17 cellular contexts compared by ENCODE assay signal in genomic region chr1:12012560-12013316, GRCh38. TPM values are rescaled to one million over a fixed set of nuclear protein-coding genes. Genes with fewer than 3 reads are reported as not detected.
DNase-seq lines count a peak whose midpoint lies in the region; ATAC-seq, FAIRE-seq and TF ChIP-seq lines count a peak whose summit lies in the region.
"Had no signal": no experiment of that assay in that cellular context is flagged by ENCODE, and none has a peak within 500 bp of the region (broad histone marks: within the 10 kb centered on the region; RNA-seq: fewer than 3 reads in every experiment).

No MANE protein-coding gene starts in this region.

- no peak for DNase-seq in stimulated activated naive CD8-positive, alpha-beta T cell treated with anti-CD3 and anti-CD28 coated beads, Interleukin-15, amount 100 ng/mL, for 72 hours
- DNase-seq in stimulated activated naive CD8-positive, alpha-beta T cell treated with anti-CD3 and anti-CD28 coated beads, Interleukin-15, Interleukin-2, amounts not matched to agents 100 U/mL and 50 U/mL, for 24 hours: no peak
- no peak for DNase-seq in WERI-Rb-1
- no peak for DNase-seq in HepG2 (ENCODE audit: low spot score)
- DNase-seq in NCI-H1436 (lab: John Stamatoyannopoulos, UW): no peak
- no peak for DNase-seq in mucosa of descending colon
- DNase-seq in substantia nigra (lab: John Stamatoyannopoulos, UW): no peak
- DNase-seq: activated gamma-delta T cell treated with Interleukin-2 at 50 U/mL for 16 hours; MM.1S; NCI-H2081; NCI-H526 treated with DMSO at 0.1 percent for 48 hours; RPMI8226; sigmoid colon; stimulated activated naive CD4-positive, alpha-beta T cell; T-helper 9 cell; uterus had no signal

- intact Hi-C loops in HepG2 (cut with micrococcal nuclease; ENCODE audit: unreplicated experiment): no loop called here
- intact Hi-C loops in mucosa of descending colon (cut with DNase I, micrococcal nuclease): no loop called here

- POLR2A ChIA-PET in HepG2 (lab: Yijun Ruan, JAX): interaction anchor here (1.3 kb wide), 1 partner anchor 33 kb away, joined by 3 read pairs; the partner anchor contains the start of gene MFN2

- no peak for TF ChIP-seq POLR2A in HepG2 (IDR thresholded peaks at IDR 0.05; ENCODE audit: insufficient read depth in 1 of 2, low read depth in 2 of 2, low read length in 2 of 2)

- FAIRE-seq in HepG2 (lab: Jason Lieb, UNC): no peak
- FAIRE-seq: bronchial epithelial cell had no signal

- 95% methylated on average over 8 of the region's 8 CpGs for WGBS in HepG2 (ENCODE audit: low lambda C conversion rate)

- no peaks in the 10 kb centered on the region for H3K4me1 ChIP-seq in HepG2 (ENCODE audit: insufficient read depth, low read length)
- H3K4me1 ChIP-seq in mucosa of descending colon (ENCODE audit: low read depth): no peaks in the 10 kb centered on the region
- H3K4me1 ChIP-seq: sigmoid colon, uterus had no signal

- no peak overlapping the region for H3K4me2 ChIP-seq in HepG2 (ENCODE audit: low read depth, low read length)

- peak; percentile 54 for ATAC-seq in stimulated activated naive CD8-positive, alpha-beta T cell treated with anti-CD3 and anti-CD28 coated beads, Interleukin-15, amount 100 ng/mL, for 72 hours
- ATAC-seq in stimulated activated naive CD8-positive, alpha-beta T cell treated with anti-CD3 and anti-CD28 coated beads, Interleukin-15, Interleukin-2, amounts not matched to agents 100 U/mL and 50 U/mL, for 24 hours: no peak
- no peak for ATAC-seq in HepG2
- ATAC-seq in mucosa of descending colon: no peak

- peak overlapping the region; percentile 19 to 54 for H3K27ac Mint-ChIP-seq in stimulated activated naive CD8-positive, alpha-beta T cell treated with anti-CD3 and anti-CD28 coated beads, Interleukin-15, amount 100 ng/mL, for 72 hours

- peak overlapping the region; percentile 92 for H3K27ac ChIP-seq in WERI-Rb-1
- H3K27ac ChIP-seq in HepG2 (ENCODE audit: extremely low read length, insufficient read depth, low read length): no peak overlapping the region
- no peak overlapping the region for H3K27ac ChIP-seq in substantia nigra (ENCODE audit: low read depth, low read length, poor library complexity, severe bottlenecking)

- H3K27me3 ChIP-seq in WERI-Rb-1 (ENCODE audit: insufficient read depth, low read depth, severe bottlenecking): no peaks in the 10 kb centered on the region
- no peaks in the 10 kb centered on the region for H3K27me3 ChIP-seq in HepG2 (ENCODE audit: control insufficient read depth in 1 of 2, insufficient read depth in 2 of 2, low read length in 2 of 2)
- H3K27me3 ChIP-seq: sigmoid colon, uterus had no signal

- no peak overlapping the region for H3K4me3 ChIP-seq in WERI-Rb-1 (ENCODE audit: low read depth, low read length)
- no peak overlapping the region for H3K4me3 ChIP-seq in HepG2 (replicated peaks in 1 of 3; ENCODE audit: insufficient read depth in 1 of 3, low read depth in 2 of 3, low read length in 3 of 3)
- H3K4me3 ChIP-seq in mucosa of descending colon: no peak overlapping the region
- H3K4me3 ChIP-seq: sigmoid colon, uterus had no signal

- H3K27me3 Mint-ChIP-seq in stimulated activated naive CD8-positive, alpha-beta T cell treated with anti-CD3 and anti-CD28 coated beads, Interleukin-15, amount 100 ng/mL, for 72 hours: no peaks in the 10 kb centered on the region

- TF ChIP-seq EP300 in HepG2 (IDR thresholded peaks at IDR 0.05; ENCODE audit: low read depth in 2 of 2, low read length in 2 of 2): no peak
- TF ChIP-seq EP300 in HepG2 (CRISPR knock-in tag; IDR thresholded peaks at IDR 0.05; ENCODE audit: borderline replicate concordance): no peak

- TF ChIP-seq CTCF in WERI-Rb-1 (IDR thresholded peaks at IDR 0.05; ENCODE audit: low read depth, low read length) (no peak), HepG2 (CRISPR knock-in tag; IDR thresholded peaks at IDR 0.05) (no peak), mucosa of descending colon (IDR thresholded peaks at IDR 0.05) (no peak)

- no peak overlapping the region for H2AFZ ChIP-seq in HepG2 (ENCODE audit: low read length)

- H3K79me2 ChIP-seq in HepG2 (ENCODE audit: insufficient read depth, low read length): no peaks in the 10 kb centered on the region

- no peak overlapping the region for H3K9ac ChIP-seq in HepG2 (ENCODE audit: insufficient read depth, low read depth, low read length)

- H3K36me3 ChIP-seq in WERI-Rb-1 (peaks cover 42% of the 10 kb centered on the region), HepG2 (replicated peaks in 1 of 2; ENCODE audit: control insufficient read depth in 1 of 2, insufficient read depth in 2 of 2, low read length in 2 of 2) (peaks cover 23 to 37% of the 10 kb centered on the region in 2 experiments), mucosa of descending colon (ENCODE audit: low read depth) (no peaks in the 10 kb centered on the region)
- H3K36me3 ChIP-seq: uterus had no signal

- TF ChIP-seq RAD21 in HepG2 (CRISPR knock-in tag; IDR thresholded peaks at IDR 0.05): no peak

- H3K9me3 ChIP-seq in WERI-Rb-1 (ENCODE audit: severe bottlenecking) (no peaks in the 10 kb centered on the region), HepG2 (ENCODE audit: low read length) (no peaks in the 10 kb centered on the region), mucosa of descending colon (no peaks in the 10 kb centered on the region)
- H3K9me3 ChIP-seq: sigmoid colon, uterus had no signal

- no peaks in the 10 kb centered on the region for H4K20me1 ChIP-seq in HepG2 (ENCODE audit: insufficient read depth, low read length)

- in situ Hi-C loops in HepG2 (cut with HindIII; ENCODE audit: extremely low pct_ligation_motif_present, low pct_unique_long_range_greater_than_20kb): no loop called here

- CTCF ChIA-PET in HepG2 (lab: Yijun Ruan, JAX; ENCODE audit: low intra/inter-chr PET ratio, low total read pairs): no interaction called here

- peaks cover 31% of the 10 kb centered on the region for H3K4me1 Mint-ChIP-seq in stimulated activated naive CD8-positive, alpha-beta T cell treated with anti-CD3 and anti-CD28 coated beads, Interleukin-15, amount 100 ng/mL, for 72 hours

- TSS peak; percentile 61 for BruUV-seq in HepG2 (replicated peaks; lab: Mats Ljungman, UMichigan)

- H3K4me3 Mint-ChIP-seq in stimulated activated naive CD8-positive, alpha-beta T cell treated with anti-CD3 and anti-CD28 coated beads, Interleukin-15, amount 100 ng/mL, for 72 hours: no peak overlapping the region

- H3K9me3 Mint-ChIP-seq in stimulated activated naive CD8-positive, alpha-beta T cell treated with anti-CD3 and anti-CD28 coated beads, Interleukin-15, amount 100 ng/mL, for 72 hours: no peaks in the 10 kb centered on the region

RNA-seq across cellular contexts. Expression of gene MIIP, which starts 6.6 kb away (rescaled TPM):
- 23.6 and 35.2 TPM in 2 replicates for total RNA-seq in HepG2 (2016; rRNA removed; fragmentation: Illumina TruSeq; extraction: Trizol)
- total RNA-seq in HepG2 (2016; cell fraction: cytosol; rRNA removed; fragmentation: Illumina TruSeq; extraction: Trizol; ENCODE audit: low read depth): 52.3 and 57.6 TPM in 2 replicates
- 21.8 and 38.2 TPM in 2 replicates for total RNA-seq in HepG2 (2016; cell fraction: insoluble cytoplasmic fraction; rRNA removed; fragmentation: Illumina TruSeq; extraction: Trizol)
- 42.3 and 49.9 TPM in 2 replicates for total RNA-seq in HepG2 (2016; cell fraction: membrane; rRNA removed; fragmentation: Illumina TruSeq; extraction: Trizol)
- total RNA-seq in HepG2 (2016; cell fraction: nucleus; rRNA removed; fragmentation: Illumina TruSeq; extraction: Trizol): 27.2 and 31.9 TPM in 2 replicates
- 23.0 and 31.1 TPM in 2 replicates for polyA plus RNA-seq in HepG2 (2011; rRNA removed)
- polyA plus RNA-seq in HepG2 (2011; cell fraction: cytosol; rRNA removed): 11.2 and 20.9 TPM in 2 replicates
- 166 and 217 TPM in 2 replicates for polyA plus RNA-seq in HepG2 (2011; cell fraction: nucleus; rRNA removed)
- polyA plus RNA-seq in HepG2 (2012): 9.1 and 20.3 TPM in 2 replicates
- 34.0 and 38.2 TPM in 2 replicates for polyA plus RNA-seq in HepG2 (2016; cell fraction: cytosol; fragmentation: Illumina TruSeq; extraction: Trizol; ENCODE audit: low read depth)
- 17.3 and 17.8 TPM in 2 replicates for polyA plus RNA-seq in HepG2 (2016; cell fraction: insoluble cytoplasmic fraction; fragmentation: Illumina TruSeq; extraction: Trizol; ENCODE audit: low read depth)
- polyA plus RNA-seq in HepG2 (2016; cell fraction: membrane; fragmentation: Illumina TruSeq; extraction: Trizol; ENCODE audit: low read depth): 27.7 and 34.3 TPM in 2 replicates
- polyA plus RNA-seq in HepG2 (2016; cell fraction: nucleus; fragmentation: Illumina TruSeq; extraction: Trizol; ENCODE audit: insufficient read depth, low read depth): 63.8 and 70.7 TPM in 2 replicates
- 17.1 and 28.4 TPM in 2 replicates for polyA minus RNA-seq in HepG2 (2011; rRNA and poly(A)+ RNA removed; ENCODE audit: low replicate concordance)
- 6.1 and 8.6 TPM in 2 replicates for polyA minus RNA-seq in HepG2 (2011; cell fraction: cytosol; rRNA and poly(A)+ RNA removed)
- polyA minus RNA-seq in HepG2 (2011; cell fraction: nucleus; rRNA and poly(A)+ RNA removed): 11.1 and 14.7 TPM in 2 replicates
- total RNA-seq in mucosa of descending colon: 10 to 100 TPM; 17.6 to 23.9 (median 22.0) TPM

RNA-seq across cellular contexts. Expression of gene MFN2, which starts 32.5 kb away (rescaled TPM):
- total RNA-seq in HepG2 (2016; rRNA removed; fragmentation: Illumina TruSeq; extraction: Trizol) (60.9 and 76.3 TPM in 2 replicates), mucosa of descending colon (100 to 1,000 TPM; 103 to 131 (median 110) TPM)
- total RNA-seq in HepG2 (2016; cell fraction: cytosol; rRNA removed; fragmentation: Illumina TruSeq; extraction: Trizol; ENCODE audit: low read depth): 7.7 and 8.0 TPM in 2 replicates
- 61.5 and 70.2 TPM in 2 replicates for total RNA-seq in HepG2 (2016; cell fraction: insoluble cytoplasmic fraction; rRNA removed; fragmentation: Illumina TruSeq; extraction: Trizol)
- 31.8 and 32.8 TPM in 2 replicates for total RNA-seq in HepG2 (2016; cell fraction: membrane; rRNA removed; fragmentation: Illumina TruSeq; extraction: Trizol)
- 38.7 and 39.7 TPM in 2 replicates for total RNA-seq in HepG2 (2016; cell fraction: nucleus; rRNA removed; fragmentation: Illumina TruSeq; extraction: Trizol)
- 38.7 and 41.0 TPM in 2 replicates for polyA plus RNA-seq in HepG2 (2011; rRNA removed)
- polyA plus RNA-seq in HepG2 (2011; cell fraction: cytosol; rRNA removed): 31.7 and 32.9 TPM in 2 replicates
- polyA plus RNA-seq in HepG2 (2011; cell fraction: nucleus; rRNA removed): 49.1 and 52.9 TPM in 2 replicates
- polyA plus RNA-seq in HepG2 (2012): 42.4 and 55.4 TPM in 2 replicates
- 4.0 and 4.2 TPM in 2 replicates for polyA plus RNA-seq in HepG2 (2016; cell fraction: cytosol; fragmentation: Illumina TruSeq; extraction: Trizol; ENCODE audit: low read depth)
- polyA plus RNA-seq in HepG2 (2016; cell fraction: insoluble cytoplasmic fraction; fragmentation: Illumina TruSeq; extraction: Trizol; ENCODE audit: low read depth): 52.2 and 60.5 TPM in 2 replicates
- polyA plus RNA-seq in HepG2 (2016; cell fraction: membrane; fragmentation: Illumina TruSeq; extraction: Trizol; ENCODE audit: low read depth): 14.0 and 14.3 TPM in 2 replicates
- polyA plus RNA-seq in HepG2 (2016; cell fraction: nucleus; fragmentation: Illumina TruSeq; extraction: Trizol; ENCODE audit: insufficient read depth, low read depth): 45.1 and 48.2 TPM in 2 replicates
- 83.9 and 88.4 TPM in 2 replicates for polyA minus RNA-seq in HepG2 (2011; rRNA and poly(A)+ RNA removed; ENCODE audit: low replicate concordance)
- 26.6 and 33.4 TPM in 2 replicates for polyA minus RNA-seq in HepG2 (2011; cell fraction: cytosol; rRNA and poly(A)+ RNA removed)
- polyA minus RNA-seq in HepG2 (2011; cell fraction: nucleus; rRNA and poly(A)+ RNA removed): 22.5 and 40.8 TPM in 2 replicates

RNA-seq across cellular contexts. Expression of gene TNFRSF8, which starts 50.4 kb away (rescaled TPM):
- total RNA-seq in HepG2 (2016; rRNA removed; fragmentation: Illumina TruSeq; extraction: Trizol) (not detected in 2 replicates), mucosa of descending colon (under 1 TPM in 2 of 3 donors, not detected in 1; 0.31 to 0.51 TPM)
- total RNA-seq in HepG2 (2016; cell fraction: cytosol; rRNA removed; fragmentation: Illumina TruSeq; extraction: Trizol; ENCODE audit: low read depth): not detected in 2 replicates
- not detected in 2 replicates for total RNA-seq in HepG2 (2016; cell fraction: insoluble cytoplasmic fraction; rRNA removed; fragmentation: Illumina TruSeq; extraction: Trizol)
- total RNA-seq in HepG2 (2016; cell fraction: membrane; rRNA removed; fragmentation: Illumina TruSeq; extraction: Trizol): not detected in 2 replicates
- not detected in 2 replicates for total RNA-seq in HepG2 (2016; cell fraction: nucleus; rRNA removed; fragmentation: Illumina TruSeq; extraction: Trizol)
- polyA plus RNA-seq in HepG2 (2011; rRNA removed): not detected in 2 replicates
- not detected in 2 replicates for polyA plus RNA-seq in HepG2 (2011; cell fraction: cytosol; rRNA removed)
- not detected in 2 replicates for polyA plus RNA-seq in HepG2 (2011; cell fraction: nucleus; rRNA removed)
- polyA plus RNA-seq in HepG2 (2012): not detected in 2 replicates
- not detected in 2 replicates for polyA plus RNA-seq in HepG2 (2016; cell fraction: cytosol; fragmentation: Illumina TruSeq; extraction: Trizol; ENCODE audit: low read depth)
- polyA plus RNA-seq in HepG2 (2016; cell fraction: insoluble cytoplasmic fraction; fragmentation: Illumina TruSeq; extraction: Trizol; ENCODE audit: low read depth): not detected in 2 replicates
- polyA plus RNA-seq in HepG2 (2016; cell fraction: membrane; fragmentation: Illumina TruSeq; extraction: Trizol; ENCODE audit: low read depth): not detected in 2 replicates
- not detected in 2 replicates for polyA plus RNA-seq in HepG2 (2016; cell fraction: nucleus; fragmentation: Illumina TruSeq; extraction: Trizol; ENCODE audit: insufficient read depth, low read depth)
- 0.30 TPM in 1 of 2 replicates, not detected in the other for polyA minus RNA-seq in HepG2 (2011; rRNA and poly(A)+ RNA removed; ENCODE audit: low replicate concordance)
- not detected in 2 replicates for polyA minus RNA-seq in HepG2 (2011; cell fraction: cytosol; rRNA and poly(A)+ RNA removed)
- polyA minus RNA-seq in HepG2 (2011; cell fraction: nucleus; rRNA and poly(A)+ RNA removed): not detected in 2 replicates
- total RNA-seq: bronchial epithelial cell had no signal
